In genomic region chr10:79594565-79594964, GRCh38 we compare ENCODE assay signal across 13 cellular contexts. TPM values are rescaled to one million over a fixed set of nuclear protein-coding genes. Genes with fewer than 3 reads are reported as not detected.
"Had no signal": no experiment of that assay in that cellular context is flagged by ENCODE, and none has a peak within 500 bp of the region (broad histone marks: within the 10 kb centered on the region; RNA-seq: fewer than 3 reads in every experiment).

No MANE protein-coding gene starts in this region.

RNA-seq across cellular contexts. Expression of gene SFTPA1, which starts 16.2 kb away (rescaled TPM):
- total RNA-seq: activated naive CD4-positive, alpha-beta T cell treated with anti-CD3 and anti-CD28 coated beads for 36 hours; activated naive CD4-positive, alpha-beta T cell treated with anti-CD3 and anti-CD28 coated beads, Interleukin-2, amount 50 U/mL, for 72 hours; activated naive CD8-positive, alpha-beta T cell treated with anti-CD3 and anti-CD28 coated beads for 36 hours; activated naive CD8-positive, alpha-beta T cell treated with anti-CD3 and anti-CD28 coated beads, Interleukin-2, amount 10 ng/mL, durations not matched to agents 7 days and 5 days; activated T-cell treated with anti-CD3 and anti-CD28 coated beads, Interleukin-2, amount 50 U/mL, for 72 hours; activated T-helper 1 cell treated with anti-CD3 and anti-CD28 coated beads, Interleukin-12 subunit alpha, Interleukin-12 subunit beta, Interleukin-2, Interleukin-4 antibody, amounts not matched to agents 30 ng/mL and 10 ng/mL and 1 ng/mL, durations not matched to agents 14 hours and 24 hours and 36 hours; activated T-helper 2 cell treated with anti-CD3 and anti-CD28 coated beads, Interferon-gamma antibody, Interleukin-2, Interleukin-4, amounts not matched to agents 10 μg/mL and 5 μg/mL and 100 μg/mL, durations not matched to agents 14 hours and 24 hours and 36 hours; ascending aorta; astrocyte; breast epithelium; bronchial epithelial cell; cardiac muscle cell had no signal

RNA-seq across cellular contexts. Expression of gene SFTPA2, which starts 34.4 kb away (rescaled TPM):
- total RNA-seq: activated naive CD4-positive, alpha-beta T cell treated with anti-CD3 and anti-CD28 coated beads for 36 hours; activated naive CD4-positive, alpha-beta T cell treated with anti-CD3 and anti-CD28 coated beads, Interleukin-2, amount 50 U/mL, for 72 hours; activated naive CD8-positive, alpha-beta T cell treated with anti-CD3 and anti-CD28 coated beads for 36 hours; activated naive CD8-positive, alpha-beta T cell treated with anti-CD3 and anti-CD28 coated beads, Interleukin-2, amount 10 ng/mL, durations not matched to agents 7 days and 5 days; activated T-cell treated with anti-CD3 and anti-CD28 coated beads, Interleukin-2, amount 50 U/mL, for 72 hours; activated T-helper 1 cell treated with anti-CD3 and anti-CD28 coated beads, Interleukin-12 subunit alpha, Interleukin-12 subunit beta, Interleukin-2, Interleukin-4 antibody, amounts not matched to agents 30 ng/mL and 10 ng/mL and 1 ng/mL, durations not matched to agents 14 hours and 24 hours and 36 hours; activated T-helper 17 cell treated with anti-CD3 and anti-CD28 coated beads, Interleukin-2, amount 50 U/mL, for 72 hours; activated T-helper 2 cell treated with anti-CD3 and anti-CD28 coated beads, Interferon-gamma antibody, Interleukin-2, Interleukin-4, amounts not matched to agents 10 μg/mL and 5 μg/mL and 100 μg/mL, durations not matched to agents 14 hours and 24 hours and 36 hours; ascending aorta; astrocyte; bronchial epithelial cell had no signal
